ENCODE assay signal across 1 cellular context in the genomic region with DNA sequence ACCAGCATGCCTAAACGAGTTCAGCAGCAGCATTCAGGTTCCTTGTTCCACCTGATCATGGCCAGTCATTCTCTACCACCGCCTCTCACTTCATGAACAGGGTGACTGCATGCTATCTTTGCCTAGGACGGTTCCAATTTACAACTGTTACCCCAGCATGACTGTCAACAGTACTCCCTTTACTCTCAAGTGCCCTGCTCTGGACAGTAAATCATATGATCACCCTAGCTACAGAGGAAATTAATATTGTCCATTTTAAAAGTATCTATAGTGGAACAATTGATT.
TF ChIP-seq lines count a peak whose summit lies in the region.

No MANE protein-coding gene starts in this region.

TF ChIP-seq in H1, 55 proteins besides CTCF, POLR2A, EP300 and RAD21:
- TF ChIP-seq CBX5 (IDR thresholded peaks at IDR 0.05; ENCODE audit: low read depth, low read length) (no peak), RNF2 (IDR thresholded peaks at IDR 0.05; ENCODE audit: borderline replicate concordance, low read depth, low read length, missing control alignments, poor library complexity, severe bottlenecking) (no peak), BRCA1 (IDR thresholded peaks at IDR 0.05; ENCODE audit: low read depth, low read length) (no peak), SIRT6 (IDR thresholded peaks at IDR 0.05; ENCODE audit: low read length) (no peak), JUND (IDR thresholded peaks at IDR 0.05; ENCODE audit: low read length) (no peak), TAF7 (optimal IDR thresholded peaks at IDR 0.05; ENCODE audit: borderline replicate concordance, low read depth, low read length) (no peak), CREB1 (IDR thresholded peaks at IDR 0.05) (no peak), CTBP2 (IDR thresholded peaks at IDR 0.05; ENCODE audit: borderline replicate concordance, insufficient read depth, insufficient read length, low read length) (no peak), PHF8 (conservative IDR thresholded peaks at IDR 0.05; ENCODE audit: low read depth, low read length) (no peak), RXRA (IDR thresholded peaks at IDR 0.05; ENCODE audit: insufficient read depth, low read depth, low read length) (no peak), ATF3 (IDR thresholded peaks at IDR 0.05; ENCODE audit: insufficient read depth, low read depth, low read length) (no peak), YY1 (IDR thresholded peaks at IDR 0.05; ENCODE audit: low read depth, low read length) (no peak), NRF1 (IDR thresholded peaks at IDR 0.05; ENCODE audit: low read depth, low read length) (no peak), KDM5A (IDR thresholded peaks at IDR 0.05; ENCODE audit: low read length) (no peak), RFX5 (IDR thresholded peaks at IDR 0.05; ENCODE audit: borderline replicate concordance, low read depth, low read length) (no peak), BCL11A (IDR thresholded peaks at IDR 0.05; ENCODE audit: low read depth in 2 of 2, low read length in 2 of 2) (no peak), MAFK (IDR thresholded peaks at IDR 0.05; ENCODE audit: low read depth, low read length) (no peak), CHD1 (IDR thresholded peaks at IDR 0.05; ENCODE audit: low read depth, low read length) (no peak)
- TF ChIP-seq, protein P1, sequence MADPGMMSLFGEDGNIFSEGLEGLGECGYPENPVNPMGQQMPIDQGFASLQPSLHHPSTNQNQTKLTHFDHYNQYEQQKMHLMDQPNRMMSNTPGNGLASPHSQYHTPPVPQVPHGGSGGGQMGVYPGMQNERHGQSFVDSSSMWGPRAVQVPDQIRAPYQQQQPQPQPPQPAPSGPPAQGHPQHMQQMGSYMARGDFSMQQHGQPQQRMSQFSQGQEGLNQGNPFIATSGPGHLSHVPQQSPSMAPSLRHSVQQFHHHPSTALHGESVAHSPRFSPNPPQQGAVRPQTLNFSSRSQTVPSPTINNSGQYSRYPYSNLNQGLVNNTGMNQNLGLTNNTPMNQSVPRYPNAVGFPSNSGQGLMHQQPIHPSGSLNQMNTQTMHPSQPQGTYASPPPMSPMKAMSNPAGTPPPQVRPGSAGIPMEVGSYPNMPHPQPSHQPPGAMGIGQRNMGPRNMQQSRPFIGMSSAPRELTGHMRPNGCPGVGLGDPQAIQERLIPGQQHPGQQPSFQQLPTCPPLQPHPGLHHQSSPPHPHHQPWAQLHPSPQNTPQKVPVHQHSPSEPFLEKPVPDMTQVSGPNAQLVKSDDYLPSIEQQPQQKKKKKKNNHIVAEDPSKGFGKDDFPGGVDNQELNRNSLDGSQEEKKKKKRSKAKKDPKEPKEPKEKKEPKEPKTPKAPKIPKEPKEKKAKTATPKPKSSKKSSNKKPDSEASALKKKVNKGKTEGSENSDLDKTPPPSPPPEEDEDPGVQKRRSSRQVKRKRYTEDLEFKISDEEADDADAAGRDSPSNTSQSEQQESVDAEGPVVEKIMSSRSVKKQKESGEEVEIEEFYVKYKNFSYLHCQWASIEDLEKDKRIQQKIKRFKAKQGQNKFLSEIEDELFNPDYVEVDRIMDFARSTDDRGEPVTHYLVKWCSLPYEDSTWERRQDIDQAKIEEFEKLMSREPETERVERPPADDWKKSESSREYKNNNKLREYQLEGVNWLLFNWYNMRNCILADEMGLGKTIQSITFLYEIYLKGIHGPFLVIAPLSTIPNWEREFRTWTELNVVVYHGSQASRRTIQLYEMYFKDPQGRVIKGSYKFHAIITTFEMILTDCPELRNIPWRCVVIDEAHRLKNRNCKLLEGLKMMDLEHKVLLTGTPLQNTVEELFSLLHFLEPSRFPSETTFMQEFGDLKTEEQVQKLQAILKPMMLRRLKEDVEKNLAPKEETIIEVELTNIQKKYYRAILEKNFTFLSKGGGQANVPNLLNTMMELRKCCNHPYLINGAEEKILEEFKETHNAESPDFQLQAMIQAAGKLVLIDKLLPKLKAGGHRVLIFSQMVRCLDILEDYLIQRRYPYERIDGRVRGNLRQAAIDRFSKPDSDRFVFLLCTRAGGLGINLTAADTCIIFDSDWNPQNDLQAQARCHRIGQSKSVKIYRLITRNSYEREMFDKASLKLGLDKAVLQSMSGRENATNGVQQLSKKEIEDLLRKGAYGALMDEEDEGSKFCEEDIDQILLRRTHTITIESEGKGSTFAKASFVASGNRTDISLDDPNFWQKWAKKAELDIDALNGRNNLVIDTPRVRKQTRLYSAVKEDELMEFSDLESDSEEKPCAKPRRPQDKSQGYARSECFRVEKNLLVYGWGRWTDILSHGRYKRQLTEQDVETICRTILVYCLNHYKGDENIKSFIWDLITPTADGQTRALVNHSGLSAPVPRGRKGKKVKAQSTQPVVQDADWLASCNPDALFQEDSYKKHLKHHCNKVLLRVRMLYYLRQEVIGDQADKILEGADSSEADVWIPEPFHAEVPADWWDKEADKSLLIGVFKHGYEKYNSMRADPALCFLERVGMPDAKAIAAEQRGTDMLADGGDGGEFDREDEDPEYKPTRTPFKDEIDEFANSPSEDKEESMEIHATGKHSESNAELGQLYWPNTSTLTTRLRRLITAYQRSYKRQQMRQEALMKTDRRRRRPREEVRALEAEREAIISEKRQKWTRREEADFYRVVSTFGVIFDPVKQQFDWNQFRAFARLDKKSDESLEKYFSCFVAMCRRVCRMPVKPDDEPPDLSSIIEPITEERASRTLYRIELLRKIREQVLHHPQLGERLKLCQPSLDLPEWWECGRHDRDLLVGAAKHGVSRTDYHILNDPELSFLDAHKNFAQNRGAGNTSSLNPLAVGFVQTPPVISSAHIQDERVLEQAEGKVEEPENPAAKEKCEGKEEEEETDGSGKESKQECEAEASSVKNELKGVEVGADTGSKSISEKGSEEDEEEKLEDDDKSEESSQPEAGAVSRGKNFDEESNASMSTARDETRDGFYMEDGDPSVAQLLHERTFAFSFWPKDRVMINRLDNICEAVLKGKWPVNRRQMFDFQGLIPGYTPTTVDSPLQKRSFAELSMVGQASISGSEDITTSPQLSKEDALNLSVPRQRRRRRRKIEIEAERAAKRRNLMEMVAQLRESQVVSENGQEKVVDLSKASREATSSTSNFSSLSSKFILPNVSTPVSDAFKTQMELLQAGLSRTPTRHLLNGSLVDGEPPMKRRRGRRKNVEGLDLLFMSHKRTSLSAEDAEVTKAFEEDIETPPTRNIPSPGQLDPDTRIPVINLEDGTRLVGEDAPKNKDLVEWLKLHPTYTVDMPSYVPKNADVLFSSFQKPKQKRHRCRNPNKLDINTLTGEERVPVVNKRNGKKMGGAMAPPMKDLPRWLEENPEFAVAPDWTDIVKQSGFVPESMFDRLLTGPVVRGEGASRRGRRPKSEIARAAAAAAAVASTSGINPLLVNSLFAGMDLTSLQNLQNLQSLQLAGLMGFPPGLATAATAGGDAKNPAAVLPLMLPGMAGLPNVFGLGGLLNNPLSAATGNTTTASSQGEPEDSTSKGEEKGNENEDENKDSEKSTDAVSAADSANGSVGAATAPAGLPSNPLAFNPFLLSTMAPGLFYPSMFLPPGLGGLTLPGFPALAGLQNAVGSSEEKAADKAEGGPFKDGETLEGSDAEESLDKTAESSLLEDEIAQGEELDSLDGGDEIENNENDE (IDR thresholded peaks at IDR 0.05; ENCODE audit: insufficient replicate concordance, low read length): no peak
